ENCODE assay signal across 8 cellular contexts in the genomic region with DNA sequence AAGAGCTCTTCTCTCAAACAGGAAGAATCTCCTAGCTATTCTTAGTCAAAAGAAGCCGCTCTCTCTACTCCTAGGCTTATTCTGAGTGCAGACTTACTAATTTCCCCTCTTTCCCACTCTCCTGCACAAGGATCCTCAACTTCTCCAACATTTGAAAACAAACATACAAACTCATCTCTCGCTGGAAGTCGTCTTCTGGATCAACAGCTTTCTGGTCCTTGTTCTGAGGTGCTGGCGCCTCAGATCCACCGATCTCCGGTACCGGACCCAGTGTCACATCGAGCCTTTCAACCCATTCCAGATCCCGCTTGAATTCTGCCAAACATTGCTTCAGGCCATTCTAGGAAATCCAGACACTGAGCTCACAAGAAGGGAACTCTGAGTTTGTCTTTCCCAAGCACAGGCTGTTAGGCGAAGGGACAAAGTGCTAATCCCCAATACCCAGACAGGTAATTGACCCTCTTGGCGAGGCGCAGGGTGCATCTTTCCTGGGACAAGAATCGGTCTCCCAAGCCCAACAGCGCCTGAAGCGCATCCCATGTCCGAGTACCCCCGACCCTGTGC. TPM values are rescaled to one million over a fixed set of nuclear protein-coding genes. Genes with fewer than 3 reads are reported as not detected.
DNase-seq lines count a peak whose midpoint lies in the region; ATAC-seq and TF ChIP-seq lines count a peak whose summit lies in the region.

No MANE protein-coding gene starts in this region.

- H3K27me3 ChIP-seq in AG04450 (ENCODE audit: control insufficient read depth, insufficient read depth, low read length) (no peaks in the 10 kb centered on the region), left lung (no peaks in the 10 kb centered on the region), tibial nerve (peaks cover 0 to 5% of the 10 kb centered on the region in 2 donors)

- POLR2A ChIA-PET in AG04450 (lab: Yijun Ruan, JAX) = interaction anchor here (1.6 kb wide), 1 partner anchor 36 kb away, joined by 17 read pairs; no protein-coding TSS in a partner anchor

- H3K27ac ChIP-seq in AG04450 (ENCODE audit: low read depth, low read length) (no peak overlapping the region), left lung (peak overlapping the region in 1 of 2 donors; percentile 59), tibial nerve (peak overlapping the region in 3 of 4 donors; percentile 46 to 74 (median 61))

- peaks cover 27% of the 10 kb centered on the region for H3K4me1 Mint-ChIP-seq in activated naive CD8-positive, alpha-beta T cell treated with anti-CD3 and anti-CD28 coated beads, Interleukin-2, amount 50 U/mL, for 24 hours

- no peak for DNase-seq in AG04450 (ENCODE audit: low read depth, low spot score)
- no peak for DNase-seq in HFF-Myc (ENCODE audit: extremely low read depth, low read depth)
- no peak for DNase-seq in activated naive CD8-positive, alpha-beta T cell treated with anti-CD3 and anti-CD28 coated beads, Interleukin-2, amount 50 U/mL, for 24 hours
- no peak for DNase-seq in left lung
- no peak for DNase-seq in tibial nerve (ENCODE audit: low spot score in 2 of 2)
- DNase-seq in NCI-H187 treated with DMSO at 0.1 percent for 48 hours (lab: John Stamatoyannopoulos, UW) = no peak
- DNase-seq in activated CD4-positive, alpha-beta T cell treated with anti-CD3 and anti-CD28 coated beads for 1 hour = no peak
- DNase-seq in mesenteric fat pad (ENCODE audit: low spot score) = no peak

- TF ChIP-seq POLR2A in tibial nerve (IDR thresholded peaks at IDR 0.05) = no peak

- H3K9me3 ChIP-seq in AG04450 (ENCODE audit: control insufficient read depth, insufficient read depth, low read length) (no peaks in the 10 kb centered on the region; the same call in 1 of the 2 replicates), left lung (no peaks in the 10 kb centered on the region), tibial nerve (no peaks in the 10 kb centered on the region)

- TF ChIP-seq EP300 in tibial nerve (IDR thresholded peaks at IDR 0.05) = no peak

- H3K27ac Mint-ChIP-seq in activated naive CD8-positive, alpha-beta T cell treated with anti-CD3 and anti-CD28 coated beads, Interleukin-2, amount 50 U/mL, for 24 hours = peak overlapping the region; percentile 92

- ATAC-seq in activated naive CD8-positive, alpha-beta T cell treated with anti-CD3 and anti-CD28 coated beads, Interleukin-2, amount 50 U/mL, for 24 hours = no peak
- ATAC-seq in left lung = no peak

- CTCF ChIA-PET in AG04450 (lab: Charles Lee) = interaction anchor here (0.7 to 1.0 kb wide), 2 partner anchors 258 to 325 kb away, joined by 3 to 4 read pairs; partner anchors contain the start of gene ZNF691

- TF ChIP-seq CTCF in AG04450 (IDR thresholded peaks at IDR 0.05; ENCODE audit: low read depth, low read length) = no peak
- no peak for TF ChIP-seq CTCF in HFF-Myc (IDR thresholded peaks at IDR 0.05; ENCODE audit: low read depth, low read length, missing control alignments)
- no peak for TF ChIP-seq CTCF in left lung (IDR thresholded peaks at IDR 0.05)
- no peak for TF ChIP-seq CTCF in tibial nerve (IDR thresholded peaks at IDR 0.05)

- peaks cover 0 to 42% of the 10 kb centered on the region in 2 donors for H3K36me3 ChIP-seq in left lung
- peaks cover 0 to 44% (median 17%) of the 10 kb centered on the region in 3 donors for H3K36me3 ChIP-seq in tibial nerve

- H3K27me3 Mint-ChIP-seq in activated naive CD8-positive, alpha-beta T cell treated with anti-CD3 and anti-CD28 coated beads, Interleukin-2, amount 50 U/mL, for 24 hours = peaks cover 14% of the 10 kb centered on the region

- peak overlapping the region; percentile 97 for H3K4me3 Mint-ChIP-seq in activated naive CD8-positive, alpha-beta T cell treated with anti-CD3 and anti-CD28 coated beads, Interleukin-2, amount 50 U/mL, for 24 hours

- H3K4me1 ChIP-seq in left lung = peaks cover 5 to 23% of the 10 kb centered on the region in 2 donors
- H3K4me1 ChIP-seq in tibial nerve = peaks cover 0 to 20% (median 11%) of the 10 kb centered on the region in 4 donors

- peak overlapping the region; percentile 97 for H3K4me3 ChIP-seq in AG04450 (ENCODE audit: low read depth, low read length)
- H3K4me3 ChIP-seq in HFF-Myc (replicated peaks; ENCODE audit: low read depth, low read length) = peak overlapping the region; percentile 99
- peak overlapping the region; percentile 91 to 96 for H3K4me3 ChIP-seq in left lung
- peak overlapping the region; percentile 62 to 98 (median 86) for H3K4me3 ChIP-seq in tibial nerve

- peaks cover 50% of the 10 kb centered on the region for H3K36me3 Mint-ChIP-seq in activated naive CD8-positive, alpha-beta T cell treated with anti-CD3 and anti-CD28 coated beads, Interleukin-2, amount 50 U/mL, for 24 hours (ENCODE audit: low read depth)

- intact Hi-C loops in left lung (cut with DNase I) = no loop called here

- 15 to 24% methylated on average over 17 of the region's 17 CpGs for WGBS in tibial nerve, 2 donors

- peaks cover 3% of the 10 kb centered on the region for H3K9me3 Mint-ChIP-seq in activated naive CD8-positive, alpha-beta T cell treated with anti-CD3 and anti-CD28 coated beads, Interleukin-2, amount 50 U/mL, for 24 hours

RNA-seq across cellular contexts. Expression of gene EBNA1BP2, which starts 0.7 kb away (rescaled TPM):
- polyA plus RNA-seq in AG04450 (2011; rRNA removed) = 61.6 and 62.0 TPM in 2 replicates
- polyA minus RNA-seq in AG04450 (2011; rRNA and poly(A)+ RNA removed) = 25.7 and 27.1 TPM in 2 replicates
- total RNA-seq in left lung (10 to 100 TPM; 32.1 to 55.1 TPM), tibial nerve (10 to 100 TPM; 48.8 to 57.3 (median 51.2) TPM), mesenteric fat pad (55.8 TPM)

RNA-seq across cellular contexts. Expression of gene CFAP57, which starts 0.7 kb away (rescaled TPM):
- polyA plus RNA-seq in AG04450 (2011; rRNA removed) = 0.55 and 0.58 TPM in 2 replicates
- polyA minus RNA-seq in AG04450 (2011; rRNA and poly(A)+ RNA removed) = 0.22 and 0.41 TPM in 2 replicates
- total RNA-seq in left lung (1 to 10 TPM in 1 of 2 donors, under 1 TPM in 1; 0.73 to 2.4 TPM), tibial nerve (under 1 TPM in 3 of 4 donors, not detected in 1; 0.21 to 0.30 (median 0.22) TPM), mesenteric fat pad (0.19 TPM)
